Comparison of ENCODE assay signal across 13 cellular contexts in genomic region chr4:101014417-101014816, GRCh38.
DNase-seq lines count a peak whose midpoint lies in the region; ATAC-seq and TF ChIP-seq lines count a peak whose summit lies in the region.
"Had no signal": no experiment of that assay in that cellular context is flagged by ENCODE, and none has a peak within 500 bp of the region (broad histone marks: within the 10 kb centered on the region; RNA-seq: fewer than 3 reads in every experiment).

No MANE protein-coding gene starts in this region.

- no peaks in the 10 kb centered on the region for H3K9me3 ChIP-seq in Karpas-422 (ENCODE audit: low read length)
- no peaks in the 10 kb centered on the region for H3K9me3 ChIP-seq in sigmoid colon
- H3K9me3 ChIP-seq: adrenal gland had no signal

- no peaks in the 10 kb centered on the region for H3K4me1 ChIP-seq in Karpas-422 (ENCODE audit: low read length)
- H3K4me1 ChIP-seq in sigmoid colon, result peaks cover 0 to 12% (median 6%) of the 10 kb centered on the region in 4 donors
- H3K4me1 ChIP-seq: adrenal gland had no signal

- H3K27ac ChIP-seq in Karpas-422 (ENCODE audit: low read length) (no peak overlapping the region), sigmoid colon (no peak overlapping the region)
- H3K27ac ChIP-seq: adrenal gland, SK-N-MC had no signal

- no peaks in the 10 kb centered on the region for H3K79me2 ChIP-seq in Karpas-422 (ENCODE audit: low read length)

- no peaks in the 10 kb centered on the region for H3K36me3 ChIP-seq in Karpas-422 (ENCODE audit: insufficient read depth, low read length)
- H3K36me3 ChIP-seq in sigmoid colon, result no peaks in the 10 kb centered on the region
- H3K36me3 ChIP-seq: adrenal gland had no signal

- ATAC-seq in GM18861 (IDR thresholded peaks at IDR 0.05; ENCODE audit: unreplicated experiment), result peak; percentile 44
- peak; percentile 34 for ATAC-seq in GM21528 (IDR thresholded peaks at IDR 0.05; ENCODE audit: low FRiP score, unreplicated experiment)
- ATAC-seq in HG03108 (IDR thresholded peaks at IDR 0.05; ENCODE audit: unreplicated experiment), result peak; percentile 41
- ATAC-seq: K562 had no signal

- intact Hi-C loops in sigmoid colon (cut with DNase I), result no loop called here

- no peak for TF ChIP-seq EP300 in sigmoid colon (IDR thresholded peaks at IDR 0.05)

- no peak for TF ChIP-seq CTCF in sigmoid colon (IDR thresholded peaks at IDR 0.05)

- 68 to 71% methylated on average over 3 of the region's 3 CpGs for WGBS in sigmoid colon, 2 donors

- no peak overlapping the region for H3K4me2 ChIP-seq in Karpas-422 (ENCODE audit: low read depth, low read length, poor library complexity, severe bottlenecking)

- H3K9me2 ChIP-seq in Karpas-422 (replicated peaks; ENCODE audit: insufficient read depth, low read length), result no peaks in the 10 kb centered on the region

- no peaks in the 10 kb centered on the region for H4K20me1 ChIP-seq in Karpas-422 (ENCODE audit: insufficient read depth, low read depth, low read length)

- DNase-seq in kidney glomerular epithelial cell (lab: John Stamatoyannopoulos, UW), result peak; percentile 37
- DNase-seq in Karpas-422, result no peak
- no peak for DNase-seq in activated CD4-positive, alpha-beta T cell treated with anti-CD3 and anti-CD28 coated beads for 4 hours
- DNase-seq in SW 1271 (lab: John Stamatoyannopoulos, UW), result no peak
- no peak for DNase-seq in sigmoid colon
- DNase-seq: adrenal gland; NCI-H2171; stimulated activated CD4-positive, alpha-beta T cell treated with anti-CD3 and anti-CD28 coated beads, Interleukin-2, amount 100 ng/mL, for 24 hours had no signal

- TF ChIP-seq POLR2A in sigmoid colon (IDR thresholded peaks at IDR 0.05), result no peak

- H3K27me3 ChIP-seq in Karpas-422 (ENCODE audit: low read length), result no peaks in the 10 kb centered on the region
- no peaks in the 10 kb centered on the region for H3K27me3 ChIP-seq in sigmoid colon
- H3K27me3 ChIP-seq: adrenal gland had no signal

- no peak overlapping the region for H2AFZ ChIP-seq in Karpas-422 (ENCODE audit: low read length)

- H3K4me3 ChIP-seq in Karpas-422 (ENCODE audit: low read length) (no peak overlapping the region), sigmoid colon (no peak overlapping the region)
- H3K4me3 ChIP-seq: adrenal gland, K562, SK-N-MC had no signal

- no peak overlapping the region for H3K9ac ChIP-seq in Karpas-422 (ENCODE audit: low read length)
